36 cellular contexts compared by ENCODE assay signal in the genomic region with DNA sequence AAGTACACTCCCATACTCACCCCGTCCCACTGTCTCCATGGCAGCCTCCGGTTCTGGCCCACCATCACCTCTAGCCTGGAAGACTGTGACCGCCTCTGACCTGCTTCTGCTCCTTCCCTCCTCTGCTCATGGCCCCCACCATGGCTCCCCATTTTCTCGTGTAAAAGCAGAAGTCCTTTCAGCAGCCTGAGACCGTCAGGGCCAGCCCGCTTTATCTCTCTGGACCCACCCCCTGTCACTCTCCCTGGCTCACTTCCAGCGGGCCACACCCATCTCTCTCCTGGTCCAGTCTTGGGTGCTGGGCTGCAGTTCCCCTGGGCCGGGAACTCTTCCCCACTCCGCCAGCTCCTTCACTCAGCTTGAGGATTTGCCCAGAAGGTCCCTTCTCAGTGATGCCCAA.
"Had no signal": no experiment of that assay in that cellular context is flagged by ENCODE, and none has a peak within 500 bp of the region (broad histone marks: within the 10 kb centered on the region; RNA-seq: fewer than 3 reads in every experiment).

No MANE protein-coding gene starts in this region.

- DNase-seq: activated CD4-positive, alpha-beta T cell treated with anti-CD3 and anti-CD28 coated beads for 36 hours; activated CD4-positive, alpha-beta T cell treated with anti-CD3 and anti-CD28 coated beads, Interleukin-2, amount 10 ng/mL, durations not matched to agents 7 days and 5 days; activated CD4-positive, alpha-beta T cell treated with anti-CD3 and anti-CD28 coated beads, Interleukin-2, amount 50 U/mL, for 48 hours; activated CD8-positive, alpha-beta T cell treated with anti-CD3 and anti-CD28 coated beads, Interleukin-2, amount 10 ng/mL, durations not matched to agents 7 days and 5 days; activated gamma-delta T cell; activated naive CD4-positive, alpha-beta T cell treated with Interleukin-2 at 50 U/mL for 16 hours; activated naive CD8-positive, alpha-beta T cell treated with anti-CD3 and anti-CD28 coated beads, Interleukin-2, amount 10 ng/mL, durations not matched to agents 7 days and 5 days; activated T-cell treated with anti-CD3 and anti-CD28 coated beads, Interleukin-2, amount 50 U/mL, for 24 hours; amygdala; MM.1S; MV-4-11; NCI-H1092; NCI-H1417; NCI-H146; NCI-H187 treated with DMSO at 0.1 percent for 48 hours; NCI-H2081; NCI-H2171 treated with DMSO at 0.1 percent for 48 hours; NCI-H2227 treated with DMSO at 0.1 percent for 48 hours; NCI-H446; NCI-H510A treated with DMSO at 0.1 percent for 48 hours; NCI-H526 treated with DMSO at 0.1 percent for 48 hours; PC-3; Peyer's patch; RPMI8226; SHP77 treated with DMSO at 0.1 percent for 48 hours; SK-N-SH had no signal

- H3K27ac Mint-ChIP-seq: activated CD4-positive, alpha-beta T cell treated with anti-CD3 and anti-CD28 coated beads for 36 hours; activated CD4-positive, alpha-beta T cell treated with anti-CD3 and anti-CD28 coated beads, Interleukin-2, amount 10 ng/mL, durations not matched to agents 7 days and 5 days; activated CD8-positive, alpha-beta T cell treated with anti-CD3 and anti-CD28 coated beads, Interleukin-2, amount 10 ng/mL, durations not matched to agents 7 days and 5 days; activated naive CD4-positive, alpha-beta T cell treated with anti-CD3 and anti-CD28 coated beads, Interleukin-2, amount 50 U/mL, for 24 hours; activated naive CD8-positive, alpha-beta T cell treated with anti-CD3 and anti-CD28 coated beads, Interleukin-2, amount 10 ng/mL, durations not matched to agents 7 days and 5 days; activated T-cell treated with anti-CD3 and anti-CD28 coated beads, Interleukin-2, amount 50 U/mL, for 24 hours; activated T-helper 2 cell treated with anti-CD3 and anti-CD28 coated beads, Interferon-gamma antibody, Interleukin-2, Interleukin-4, amounts not matched to agents 10 μg/mL and 5 μg/mL and 100 μg/mL, durations not matched to agents 14 hours and 24 hours and 36 hours; T-helper 1 cell treated with Interleukin-12 subunit alpha and Interleukin-12 subunit beta and Interleukin-4 antibody, amounts not matched to agents 30 μg/mL and 1 μg/mL, for 36 hours; T-helper 2 cell treated with Interferon-gamma antibody and Interleukin-4, amounts not matched to agents 5 μg/mL and 100 μg/mL, for 36 hours; WTC11 had no signal

- H3K4me3 ChIP-seq: ascending aorta, cardiac muscle cell, Peyer's patch, SJSA1 had no signal

- H3K36me3 ChIP-seq: ascending aorta, cardiac muscle cell, Peyer's patch, SJSA1 had no signal

- H3K27ac ChIP-seq: ascending aorta, cardiac muscle cell, KMS-11, Peyer's patch, SJSA1 had no signal

- H3K27me3 Mint-ChIP-seq: activated naive CD4-positive, alpha-beta T cell treated with anti-CD3 and anti-CD28 coated beads, Interleukin-2, amount 50 U/mL, for 24 hours; activated naive CD8-positive, alpha-beta T cell treated with anti-CD3 and anti-CD28 coated beads, Interleukin-2, amount 10 ng/mL, durations not matched to agents 7 days and 5 days had no signal

- H3K9me3 ChIP-seq: ascending aorta, SK-N-SH had no signal

- ATAC-seq: activated CD4-positive, alpha-beta T cell treated with anti-CD3 and anti-CD28 coated beads for 36 hours; activated CD4-positive, CD25-positive, alpha-beta regulatory T cell treated with anti-CD3 and anti-CD28 coated beads, Interleukin-2, amount 50 U/mL, for 24 hours; activated CD8-positive, alpha-beta T cell treated with anti-CD3 and anti-CD28 coated beads, Interleukin-2, amount 10 ng/mL, durations not matched to agents 7 days and 5 days; PC-3; WTC11 had no signal

- H3K36me3 Mint-ChIP-seq: activated naive CD4-positive, alpha-beta T cell treated with anti-CD3 and anti-CD28 coated beads, Interleukin-2, amount 50 U/mL, for 24 hours; activated naive CD8-positive, alpha-beta T cell treated with anti-CD3 and anti-CD28 coated beads, Interleukin-2, amount 10 ng/mL, durations not matched to agents 7 days and 5 days had no signal

- H3K4me1 Mint-ChIP-seq: activated CD4-positive, alpha-beta T cell treated with anti-CD3 and anti-CD28 coated beads for 36 hours; activated CD4-positive, alpha-beta T cell treated with anti-CD3 and anti-CD28 coated beads, Interleukin-2, amount 10 ng/mL, durations not matched to agents 7 days and 5 days; activated naive CD8-positive, alpha-beta T cell treated with anti-CD3 and anti-CD28 coated beads, Interleukin-2, amount 10 ng/mL, durations not matched to agents 7 days and 5 days; WTC11 had no signal

- H3K4me1 ChIP-seq: ascending aorta, Peyer's patch, SJSA1 had no signal

- H3K4me3 Mint-ChIP-seq: activated CD4-positive, alpha-beta T cell treated with anti-CD3 and anti-CD28 coated beads for 36 hours; activated CD4-positive, alpha-beta T cell treated with anti-CD3 and anti-CD28 coated beads, Interleukin-2, amount 10 ng/mL, durations not matched to agents 7 days and 5 days; activated CD8-positive, alpha-beta T cell treated with anti-CD3 and anti-CD28 coated beads, Interleukin-2, amount 10 ng/mL, durations not matched to agents 7 days and 5 days; activated naive CD4-positive, alpha-beta T cell treated with anti-CD3 and anti-CD28 coated beads, Interleukin-2, amount 50 U/mL, for 24 hours; activated naive CD8-positive, alpha-beta T cell treated with anti-CD3 and anti-CD28 coated beads, Interleukin-2, amount 10 ng/mL, durations not matched to agents 7 days and 5 days; activated T-cell treated with anti-CD3 and anti-CD28 coated beads, Interleukin-2, amount 50 U/mL, for 24 hours; T-helper 1 cell treated with Interleukin-12 subunit alpha and Interleukin-12 subunit beta and Interleukin-4 antibody, amounts not matched to agents 30 μg/mL and 1 μg/mL, for 36 hours; T-helper 2 cell treated with Interferon-gamma antibody and Interleukin-4, amounts not matched to agents 5 μg/mL and 100 μg/mL, for 36 hours; WTC11 had no signal

- H3K27me3 ChIP-seq: ascending aorta, cardiac muscle cell, Peyer's patch, SJSA1 had no signal
